7 cellular contexts compared by ENCODE assay signal in genomic region chr7:99040104-99040958, GRCh38.
DNase-seq lines count a peak whose midpoint lies in the region; ATAC-seq and TF ChIP-seq lines count a peak whose summit lies in the region.

No MANE protein-coding gene starts in this region.

- H3K27ac Mint-ChIP-seq in MCF 10A (ENCODE audit: low read depth, unreplicated experiment) = peak overlapping the region; percentile 27

- H3K9me3 ChIP-seq in smooth muscle cell (replicated peaks; ENCODE audit: low read depth) = no peaks in the 10 kb centered on the region

- BruUV-seq in MCF 10A (replicated peaks; lab: Mats Ljungman, UMichigan) = no TSS peak

- H3K4me2 ChIP-seq in smooth muscle cell = no peak overlapping the region

- H3K4me3 Mint-ChIP-seq in MCF 10A (ENCODE audit: unreplicated experiment) = no peak overlapping the region

- H3K27me3 Mint-ChIP-seq in MCF 10A (ENCODE audit: insufficient read depth, unreplicated experiment) = no peaks in the 10 kb centered on the region

- ATAC-seq in HG03095 (IDR thresholded peaks at IDR 0.05; ENCODE audit: unreplicated experiment) = no peak

- H3K4me1 Mint-ChIP-seq in MCF 10A (ENCODE audit: insufficient read depth, unreplicated experiment) = no peaks in the 10 kb centered on the region

- H3K79me2 ChIP-seq in smooth muscle cell (ENCODE audit: low read depth) = peaks cover 2% of the 10 kb centered on the region

- no peak overlapping the region for H3K9ac ChIP-seq in smooth muscle cell (ENCODE audit: low read depth)

- intact Hi-C loops in MCF 10A (cut with micrococcal nuclease) = loop anchor here (1.0 kb wide), 2 partner anchors 102 to 273 kb away; no protein-coding TSS in a partner anchor

- H3K4me3 ChIP-seq in GM12875 (ENCODE audit: low read depth, low read length) = no peak overlapping the region
- H3K4me3 ChIP-seq in smooth muscle cell = no peak overlapping the region

- DNase-seq in NCI-H187 treated with DMSO at 0.1 percent for 48 hours (lab: John Stamatoyannopoulos, UW) (peak; percentile 5), UCSD-AML1 (lab: John Stamatoyannopoulos, UW; ENCODE audit: unreplicated experiment) (peak; percentile 27), MCF 10A (ENCODE audit: unreplicated experiment) (peak; percentile 90), iPS-NIHi11 (ENCODE audit: low spot score) (peak; percentile 93), smooth muscle cell (lab: John Stamatoyannopoulos, UW; ENCODE audit: unreplicated experiment) (peak; percentile 37)

- no peak overlapping the region for H2AFZ ChIP-seq in smooth muscle cell (ENCODE audit: low read depth)

- CTCF ChIA-PET in MCF 10A (lab: Yijun Ruan, JAX) = interaction anchor here (0.6 to 12.6 kb wide), 11 partner anchors 15 to 953 kb away, joined by 3 to 138 read pairs (median 3); no protein-coding TSS in a partner anchor

- TF ChIP-seq CTCF in GM12875 (IDR thresholded peaks at IDR 0.05; ENCODE audit: borderline replicate concordance, insufficient read depth, low read depth, low read length) (peak; percentile 68), MCF 10A (IDR thresholded peaks at IDR 0.05; ENCODE audit: unreplicated experiment) (peak; percentile 68), smooth muscle cell (IDR thresholded peaks at IDR 0.05; ENCODE audit: borderline replicate concordance, insufficient read depth, poor library complexity, severe bottlenecking) (peak; percentile 77)

- no peaks in the 10 kb centered on the region for H3K9me3 Mint-ChIP-seq in MCF 10A (ENCODE audit: unreplicated experiment)

- peaks cover 2% of the 10 kb centered on the region for H4K20me1 ChIP-seq in smooth muscle cell (ENCODE audit: low read depth)

- H3F3A ChIP-seq in smooth muscle cell (ENCODE audit: low read depth) = peaks cover 17% of the 10 kb centered on the region

- H3K27me3 ChIP-seq in smooth muscle cell (ENCODE audit: low read depth) = no peaks in the 10 kb centered on the region

- H3K36me3 Mint-ChIP-seq in MCF 10A (ENCODE audit: insufficient read depth, unreplicated experiment) = peaks cover 100% of the 10 kb centered on the region

- 79% methylated on average over 31 of the region's 31 CpGs for WGBS in smooth muscle cell (ENCODE audit: low lambda C conversion rate)

- peaks cover 6% of the 10 kb centered on the region for H3K36me3 ChIP-seq in smooth muscle cell (ENCODE audit: low read depth)

- peak overlapping the region; percentile 33 for H3K27ac ChIP-seq in smooth muscle cell (ENCODE audit: low read depth)

- POLR2A ChIA-PET in MCF 10A (lab: Yijun Ruan, JAX) = interaction anchor here (0.6 to 0.9 kb wide), 2 partner anchors 276 to 289 kb away, joined by 3 to 4 read pairs; no protein-coding TSS in a partner anchor

- H3K4me1 ChIP-seq in smooth muscle cell (ENCODE audit: low read depth) = no peaks in the 10 kb centered on the region

Comparison
In these comparisons a context has a peak if more than half of its experiments do, and no peak if none do; other contexts are left out.
1. DNase-seq: peak in every context shown above with its lines; median percentile 93 in iPS-NIHi11; 90 in MCF 10A; 37 in smooth muscle cell; 27 in UCSD-AML1; 5 in NCI-H187 treated with DMSO at 0.1 percent for 48 hours.